8 cellular contexts compared by ENCODE assay signal in genomic region chr15:67240235-67241131, GRCh38. TPM values are rescaled to one million over a fixed set of nuclear protein-coding genes. Genes with fewer than 3 reads are reported as not detected.
DNase-seq lines count a peak whose midpoint lies in the region; ATAC-seq and TF ChIP-seq lines count a peak whose summit lies in the region.

No MANE protein-coding gene starts in this region.

- H3K27me3 Mint-ChIP-seq in GM23338 (ENCODE audit: insufficient read depth, low read depth, poor library complexity): no peaks in the 10 kb centered on the region
- no peaks in the 10 kb centered on the region for H3K27me3 Mint-ChIP-seq in activated T-cell treated with anti-CD3 and anti-CD28 coated beads, Interleukin-2, amount 50 U/mL, for 24 hours

- H3K4me2 ChIP-seq in GM23338: no peak overlapping the region

- H3K9me2 ChIP-seq in GM23338 (ENCODE audit: insufficient read depth): no peaks in the 10 kb centered on the region

- peaks cover 88% of the 10 kb centered on the region for H3K79me2 ChIP-seq in GM23338 (replicated peaks; ENCODE audit: insufficient read depth)

- H3K27ac ChIP-seq in GM23338 (ENCODE audit: low read depth): no peak overlapping the region

- no peak overlapping the region for H3K27ac Mint-ChIP-seq in GM23338
- peak overlapping the region; percentile 91 for H3K27ac Mint-ChIP-seq in activated T-cell treated with anti-CD3 and anti-CD28 coated beads, Interleukin-2, amount 50 U/mL, for 24 hours

- peaks cover 18% of the 10 kb centered on the region for H3K4me1 ChIP-seq in GM23338 (ENCODE audit: insufficient read depth)

- peaks cover 32% of the 10 kb centered on the region for H3K4me1 Mint-ChIP-seq in GM23338
- peaks cover 64% of the 10 kb centered on the region for H3K4me1 Mint-ChIP-seq in activated T-cell treated with anti-CD3 and anti-CD28 coated beads, Interleukin-2, amount 50 U/mL, for 24 hours (ENCODE audit: low read depth)

- H3K36me3 Mint-ChIP-seq in GM23338 (ENCODE audit: low read depth): peaks cover 5% of the 10 kb centered on the region; the same call in 2 of the 3 replicates
- H3K36me3 Mint-ChIP-seq in activated T-cell treated with anti-CD3 and anti-CD28 coated beads, Interleukin-2, amount 50 U/mL, for 24 hours (ENCODE audit: low read depth): peaks cover 44% of the 10 kb centered on the region

- H3K36me3 ChIP-seq in GM23338 (ENCODE audit: insufficient read depth): no peaks in the 10 kb centered on the region

- peak; percentile 58 to 67 for TF ChIP-seq CTCF in GM23338 (conservative IDR thresholded peaks at IDR 0.05; ENCODE audit: low read depth in 2 of 2)

- H3K9me3 Mint-ChIP-seq in GM23338: no peaks in the 10 kb centered on the region
- no peaks in the 10 kb centered on the region for H3K9me3 Mint-ChIP-seq in activated T-cell treated with anti-CD3 and anti-CD28 coated beads, Interleukin-2, amount 50 U/mL, for 24 hours

- peak; percentile 68 for ATAC-seq in GM23338
- peak; percentile 95 for ATAC-seq in left lobe of liver
- ATAC-seq in GM18867 (IDR thresholded peaks at IDR 0.05; ENCODE audit: unreplicated experiment): no peak

- H3F3A ChIP-seq in GM23338 (replicated peaks; ENCODE audit: low read depth): no peaks in the 10 kb centered on the region

- H3K4me3 Mint-ChIP-seq in GM23338: no peak overlapping the region
- H3K4me3 Mint-ChIP-seq in activated T-cell treated with anti-CD3 and anti-CD28 coated beads, Interleukin-2, amount 50 U/mL, for 24 hours: peak overlapping the region; percentile 43

- H3K27me3 ChIP-seq in GM23338 (ENCODE audit: insufficient read depth): no peaks in the 10 kb centered on the region

- H4K20me1 ChIP-seq in GM23338 (replicated peaks; ENCODE audit: insufficient read depth): peaks cover 9% of the 10 kb centered on the region; the same call in 1 of the 2 replicates

- no peak overlapping the region for H2AFZ ChIP-seq in GM23338

- no peak overlapping the region for H3K4me3 ChIP-seq in GM23338

- DNase-seq in COLO668 (lab: John Stamatoyannopoulos, UW; ENCODE audit: unreplicated experiment) (peak; percentile 43), GM23338 (ENCODE audit: low spot score) (peak; percentile 39), NCI-H2196 (lab: John Stamatoyannopoulos, UW; ENCODE audit: unreplicated experiment) (peak; percentile 32), left lobe of liver (ENCODE audit: low spot score) (no peak), NCI-H128 (lab: John Stamatoyannopoulos, UW; ENCODE audit: unreplicated experiment) (no peak), T1000 (lab: John Stamatoyannopoulos, UW) (no peak)
- DNase-seq in activated T-cell treated with anti-CD3 and anti-CD28 coated beads, Interleukin-2, amount 50 U/mL, for 24 hours: no peak

TF ChIP-seq in GM23338, 12 proteins besides CTCF, POLR2A, EP300 and RAD21:
- TF ChIP-seq NANOG (IDR thresholded peaks at IDR 0.05; ENCODE audit: borderline replicate concordance) (no peak), EZH2 (IDR thresholded peaks at IDR 0.05; ENCODE audit: low read depth, unreplicated experiment) (no peak)
TF ChIP-seq in GM23338: peak in this region for 0.

RNA-seq across cellular contexts. Expression of gene AAGAB, which starts 14.0 kb away (rescaled TPM):
- 42.8 and 53.3 TPM in 2 replicates for total RNA-seq in GM23338 (2014; rRNA removed; shearing (Covaris generic))
- 19.1 and 20.8 TPM in 2 replicates for polyA plus RNA-seq in GM23338 (2016; fragmentation: Nextera tagmentation; extraction: Ambion mirVana)
- 12.4 TPM for total RNA-seq in left lobe of liver

RNA-seq across cellular contexts. Expression of gene IQCH, which starts 14.1 kb away (rescaled TPM):
- 1.0 and 4.6 TPM in 2 replicates for total RNA-seq in GM23338 (2014; rRNA removed; shearing (Covaris generic))
- 1.4 and 1.7 TPM in 2 replicates for polyA plus RNA-seq in GM23338 (2016; fragmentation: Nextera tagmentation; extraction: Ambion mirVana)
- 1.4 TPM for total RNA-seq in left lobe of liver

Comparison
In these comparisons a context has a peak if more than half of its experiments do, and no peak if none do; other contexts are left out.
1. DNase-seq: peak in COLO668 (single experiment), GM23338 (single experiment) and NCI-H2196 (single experiment); none in activated T-cell treated with anti-CD3 and anti-CD28 coated beads, Interleukin-2, amount 50 U/mL, for 24 hours (single experiment), left lobe of liver (single experiment), NCI-H128 (single experiment) and T1000 (single experiment).